Comparison of ENCODE assay signal across 1 cellular context in the genomic region with DNA sequence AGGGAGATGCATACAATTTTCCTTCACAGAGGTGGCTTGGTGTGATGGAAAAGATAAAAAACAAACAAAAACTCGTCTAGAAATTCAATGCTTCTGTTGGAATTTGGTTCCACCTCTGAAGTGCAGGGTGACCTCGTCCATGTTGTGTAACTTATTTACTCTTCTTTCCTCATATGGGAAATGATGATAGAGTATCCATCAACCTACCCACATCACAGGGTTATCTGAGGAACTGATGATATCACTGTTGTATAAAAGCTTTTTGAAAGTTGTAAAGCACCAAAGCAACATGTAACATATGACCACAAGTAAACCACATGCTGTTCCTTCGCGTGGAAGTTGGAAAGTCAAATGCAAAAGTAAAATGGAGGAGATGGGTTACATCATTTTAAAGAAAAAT.
A peak's percentile ranks its signal among the peaks of the same experiment; 100 is the strongest.
TF ChIP-seq lines count a peak whose summit lies in the region.

No MANE protein-coding gene starts in this region.

TF ChIP-seq in HepG2, 621 proteins besides CTCF, POLR2A, EP300 and RAD21 (continued from another document and continues in another):
- TF ChIP-seq SP140L (CRISPR knock-in tag; IDR thresholded peaks at IDR 0.05; ENCODE audit: borderline replicate concordance) (peak; percentile 70; the same call in 1 of the 2 replicates), NFYB (CRISPR knock-in tag; IDR thresholded peaks at IDR 0.05) (no peak), SETDB1 (CRISPR knock-in tag; IDR thresholded peaks at IDR 0.05; ENCODE audit: borderline replicate concordance) (no peak), ZNF468 (CRISPR knock-in tag; IDR thresholded peaks at IDR 0.05) (no peak), ZBTB26 (CRISPR knock-in tag; IDR thresholded peaks at IDR 0.05; ENCODE audit: borderline replicate concordance) (no peak), SOX13 (IDR thresholded peaks at IDR 0.05) (peak; percentile 58), SOX13 (CRISPR knock-in tag; conservative IDR thresholded peaks at IDR 0.05 in 1 of 2, IDR thresholded peaks at IDR 0.05 in 1 of 2) (peak in 1 of 2 experiments; percentile 90; a peak in 2 of 4 replicates), SMAD9 (CRISPR knock-in tag; IDR thresholded peaks at IDR 0.05) (no peak), GPN1 (CRISPR knock-in tag; IDR thresholded peaks at IDR 0.05; ENCODE audit: borderline replicate concordance) (no peak), ZNF556 (CRISPR knock-in tag; IDR thresholded peaks at IDR 0.05; ENCODE audit: borderline replicate concordance) (no peak; the same call in 1 of the 2 replicates), HNF1B (CRISPR knock-in tag; IDR thresholded peaks at IDR 0.05) (peak; percentile 39; the same call in 1 of the 2 replicates), ZEB1 (IDR thresholded peaks at IDR 0.05; ENCODE audit: insufficient replicate concordance, low read depth) (peak; percentile 54), ZBTB21 (CRISPR knock-in tag; IDR thresholded peaks at IDR 0.05) (peak; percentile 86), ZNF737 (CRISPR knock-in tag; IDR thresholded peaks at IDR 0.05; ENCODE audit: borderline replicate concordance) (no peak), ETV5 (CRISPR knock-in tag; IDR thresholded peaks at IDR 0.05; ENCODE audit: borderline replicate concordance) (peak; percentile 52; the same call in 1 of the 2 replicates), TMF1 (CRISPR knock-in tag; IDR thresholded peaks at IDR 0.05; ENCODE audit: low read depth) (no peak), SKI (IDR thresholded peaks at IDR 0.05; ENCODE audit: partially characterized antibody) (peak; percentile 60), TEAD2 (CRISPR knock-in tag; IDR thresholded peaks at IDR 0.05) (no peak), ZFYVE20 (CRISPR knock-in tag; IDR thresholded peaks at IDR 0.05; ENCODE audit: borderline replicate concordance, low read depth) (no peak), NR2F2 (IDR thresholded peaks at IDR 0.05; ENCODE audit: borderline replicate concordance, low read depth) (peak; percentile 74), ZNF224 (CRISPR knock-in tag; IDR thresholded peaks at IDR 0.05) (no peak), ZNF264 (CRISPR knock-in tag; IDR thresholded peaks at IDR 0.05) (0 out of 2 replicates have a peak, but pooled peaks have one; percentile 64), ZNF414 (CRISPR knock-in tag; IDR thresholded peaks at IDR 0.05) (no peak), ZNF124 (CRISPR knock-in tag; IDR thresholded peaks at IDR 0.05) (peak; percentile 79), FOXP1 (IDR thresholded peaks at IDR 0.05) (peak; percentile 38; the same call in 1 of the 2 replicates), FOXP1 (CRISPR knock-in tag; IDR thresholded peaks at IDR 0.05) (peak; percentile 83), FOXJ3 (CRISPR knock-in tag; IDR thresholded peaks at IDR 0.05; ENCODE audit: borderline replicate concordance) (peak; percentile 92; the same call in 1 of the 2 replicates), MYNN (CRISPR knock-in tag; IDR thresholded peaks at IDR 0.05; ENCODE audit: low read depth) (no peak)
- TF ChIP-seq, protein P1, sequence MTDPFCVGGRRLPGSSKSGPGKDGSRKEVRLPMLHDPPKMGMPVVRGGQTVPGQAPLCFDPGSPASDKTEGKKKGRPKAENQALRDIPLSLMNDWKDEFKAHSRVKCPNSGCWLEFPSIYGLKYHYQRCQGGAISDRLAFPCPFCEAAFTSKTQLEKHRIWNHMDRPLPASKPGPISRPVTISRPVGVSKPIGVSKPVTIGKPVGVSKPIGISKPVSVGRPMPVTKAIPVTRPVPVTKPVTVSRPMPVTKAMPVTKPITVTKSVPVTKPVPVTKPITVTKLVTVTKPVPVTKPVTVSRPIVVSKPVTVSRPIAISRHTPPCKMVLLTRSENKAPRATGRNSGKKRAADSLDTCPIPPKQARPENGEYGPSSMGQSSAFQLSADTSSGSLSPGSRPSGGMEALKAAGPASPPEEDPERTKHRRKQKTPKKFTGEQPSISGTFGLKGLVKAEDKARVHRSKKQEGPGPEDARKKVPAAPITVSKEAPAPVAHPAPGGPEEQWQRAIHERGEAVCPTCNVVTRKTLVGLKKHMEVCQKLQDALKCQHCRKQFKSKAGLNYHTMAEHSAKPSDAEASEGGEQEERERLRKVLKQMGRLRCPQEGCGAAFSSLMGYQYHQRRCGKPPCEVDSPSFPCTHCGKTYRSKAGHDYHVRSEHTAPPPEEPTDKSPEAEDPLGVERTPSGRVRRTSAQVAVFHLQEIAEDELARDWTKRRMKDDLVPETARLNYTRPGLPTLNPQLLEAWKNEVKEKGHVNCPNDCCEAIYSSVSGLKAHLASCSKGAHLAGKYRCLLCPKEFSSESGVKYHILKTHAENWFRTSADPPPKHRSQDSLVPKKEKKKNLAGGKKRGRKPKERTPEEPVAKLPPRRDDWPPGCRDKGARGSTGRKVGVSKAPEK (CRISPR knock-in tag; IDR thresholded peaks at IDR 0.05; ENCODE audit: borderline replicate concordance), result no peak
- TF ChIP-seq, protein P2, sequence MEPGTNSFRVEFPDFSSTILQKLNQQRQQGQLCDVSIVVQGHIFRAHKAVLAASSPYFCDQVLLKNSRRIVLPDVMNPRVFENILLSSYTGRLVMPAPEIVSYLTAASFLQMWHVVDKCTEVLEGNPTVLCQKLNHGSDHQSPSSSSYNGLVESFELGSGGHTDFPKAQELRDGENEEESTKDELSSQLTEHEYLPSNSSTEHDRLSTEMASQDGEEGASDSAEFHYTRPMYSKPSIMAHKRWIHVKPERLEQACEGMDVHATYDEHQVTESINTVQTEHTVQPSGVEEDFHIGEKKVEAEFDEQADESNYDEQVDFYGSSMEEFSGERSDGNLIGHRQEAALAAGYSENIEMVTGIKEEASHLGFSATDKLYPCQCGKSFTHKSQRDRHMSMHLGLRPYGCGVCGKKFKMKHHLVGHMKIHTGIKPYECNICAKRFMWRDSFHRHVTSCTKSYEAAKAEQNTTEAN (CRISPR knock-in tag; conservative IDR thresholded peaks at IDR 0.05), result no peak
- TF ChIP-seq, protein P3, sequence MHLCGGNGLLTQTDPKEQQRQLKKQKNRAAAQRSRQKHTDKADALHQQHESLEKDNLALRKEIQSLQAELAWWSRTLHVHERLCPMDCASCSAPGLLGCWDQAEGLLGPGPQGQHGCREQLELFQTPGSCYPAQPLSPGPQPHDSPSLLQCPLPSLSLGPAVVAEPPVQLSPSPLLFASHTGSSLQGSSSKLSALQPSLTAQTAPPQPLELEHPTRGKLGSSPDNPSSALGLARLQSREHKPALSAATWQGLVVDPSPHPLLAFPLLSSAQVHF (CRISPR knock-in tag; IDR thresholded peaks at IDR 0.05), result 0 out of 2 replicates have a peak, but pooled peaks have one; percentile 36
- TF ChIP-seq, protein P4, sequence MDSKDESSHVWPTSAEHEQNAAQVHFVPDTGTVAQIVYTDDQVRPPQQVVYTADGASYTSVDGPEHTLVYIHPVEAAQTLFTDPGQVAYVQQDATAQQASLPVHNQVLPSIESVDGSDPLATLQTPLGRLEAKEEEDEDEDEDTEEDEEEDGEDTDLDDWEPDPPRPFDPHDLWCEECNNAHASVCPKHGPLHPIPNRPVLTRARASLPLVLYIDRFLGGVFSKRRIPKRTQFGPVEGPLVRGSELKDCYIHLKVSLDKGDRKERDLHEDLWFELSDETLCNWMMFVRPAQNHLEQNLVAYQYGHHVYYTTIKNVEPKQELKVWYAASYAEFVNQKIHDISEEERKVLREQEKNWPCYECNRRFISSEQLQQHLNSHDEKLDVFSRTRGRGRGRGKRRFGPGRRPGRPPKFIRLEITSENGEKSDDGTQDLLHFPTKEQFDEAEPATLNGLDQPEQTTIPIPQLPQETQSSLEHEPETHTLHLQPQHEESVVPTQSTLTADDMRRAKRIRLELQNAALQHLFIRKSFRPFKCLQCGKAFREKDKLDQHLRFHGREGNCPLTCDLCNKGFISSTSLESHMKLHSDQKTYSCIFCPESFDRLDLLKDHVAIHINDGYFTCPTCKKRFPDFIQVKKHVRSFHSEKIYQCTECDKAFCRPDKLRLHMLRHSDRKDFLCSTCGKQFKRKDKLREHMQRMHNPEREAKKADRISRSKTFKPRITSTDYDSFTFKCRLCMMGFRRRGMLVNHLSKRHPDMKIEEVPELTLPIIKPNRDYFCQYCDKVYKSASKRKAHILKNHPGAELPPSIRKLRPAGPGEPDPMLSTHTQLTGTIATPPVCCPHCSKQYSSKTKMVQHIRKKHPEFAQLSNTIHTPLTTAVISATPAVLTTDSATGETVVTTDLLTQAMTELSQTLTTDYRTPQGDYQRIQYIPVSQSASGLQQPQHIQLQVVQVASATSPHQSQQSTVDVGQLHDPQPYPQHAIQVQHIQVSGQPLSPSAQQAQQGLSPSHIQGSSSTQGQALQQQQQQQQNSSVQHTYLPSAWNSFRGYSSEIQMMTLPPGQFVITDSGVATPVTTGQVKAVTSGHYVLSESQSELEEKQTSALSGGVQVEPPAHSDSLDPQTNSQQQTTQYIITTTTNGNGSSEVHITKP (CRISPR knock-in tag; IDR thresholded peaks at IDR 0.05; ENCODE audit: low read depth), result peak; percentile 97
- TF ChIP-seq, protein P5, sequence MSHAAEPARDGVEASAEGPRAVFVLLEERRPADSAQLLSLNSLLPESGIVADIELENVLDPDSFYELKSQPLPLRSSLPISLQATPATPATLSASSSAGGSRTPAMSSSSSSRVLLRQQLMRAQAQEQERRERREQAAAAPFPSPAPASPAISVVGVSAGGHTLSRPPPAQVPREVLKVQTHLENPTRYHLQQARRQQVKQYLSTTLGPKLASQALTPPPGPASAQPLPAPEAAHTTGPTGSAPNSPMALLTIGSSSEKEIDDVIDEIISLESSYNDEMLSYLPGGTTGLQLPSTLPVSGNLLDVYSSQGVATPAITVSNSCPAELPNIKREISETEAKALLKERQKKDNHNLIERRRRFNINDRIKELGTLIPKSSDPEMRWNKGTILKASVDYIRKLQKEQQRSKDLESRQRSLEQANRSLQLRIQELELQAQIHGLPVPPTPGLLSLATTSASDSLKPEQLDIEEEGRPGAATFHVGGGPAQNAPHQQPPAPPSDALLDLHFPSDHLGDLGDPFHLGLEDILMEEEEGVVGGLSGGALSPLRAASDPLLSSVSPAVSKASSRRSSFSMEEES (CRISPR knock-in tag; IDR thresholded peaks at IDR 0.05), result peak; percentile 87; the same call in 1 of the 2 replicates
- TF ChIP-seq, protein P6, sequence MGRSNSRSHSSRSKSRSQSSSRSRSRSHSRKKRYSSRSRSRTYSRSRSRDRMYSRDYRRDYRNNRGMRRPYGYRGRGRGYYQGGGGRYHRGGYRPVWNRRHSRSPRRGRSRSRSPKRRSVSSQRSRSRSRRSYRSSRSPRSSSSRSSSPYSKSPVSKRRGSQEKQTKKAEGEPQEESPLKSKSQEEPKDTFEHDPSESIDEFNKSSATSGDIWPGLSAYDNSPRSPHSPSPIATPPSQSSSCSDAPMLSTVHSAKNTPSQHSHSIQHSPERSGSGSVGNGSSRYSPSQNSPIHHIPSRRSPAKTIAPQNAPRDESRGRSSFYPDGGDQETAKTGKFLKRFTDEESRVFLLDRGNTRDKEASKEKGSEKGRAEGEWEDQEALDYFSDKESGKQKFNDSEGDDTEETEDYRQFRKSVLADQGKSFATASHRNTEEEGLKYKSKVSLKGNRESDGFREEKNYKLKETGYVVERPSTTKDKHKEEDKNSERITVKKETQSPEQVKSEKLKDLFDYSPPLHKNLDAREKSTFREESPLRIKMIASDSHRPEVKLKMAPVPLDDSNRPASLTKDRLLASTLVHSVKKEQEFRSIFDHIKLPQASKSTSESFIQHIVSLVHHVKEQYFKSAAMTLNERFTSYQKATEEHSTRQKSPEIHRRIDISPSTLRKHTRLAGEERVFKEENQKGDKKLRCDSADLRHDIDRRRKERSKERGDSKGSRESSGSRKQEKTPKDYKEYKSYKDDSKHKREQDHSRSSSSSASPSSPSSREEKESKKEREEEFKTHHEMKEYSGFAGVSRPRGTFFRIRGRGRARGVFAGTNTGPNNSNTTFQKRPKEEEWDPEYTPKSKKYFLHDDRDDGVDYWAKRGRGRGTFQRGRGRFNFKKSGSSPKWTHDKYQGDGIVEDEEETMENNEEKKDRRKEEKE (IDR thresholded peaks at IDR 0.05), result no peak
- TF ChIP-seq, protein P7, sequence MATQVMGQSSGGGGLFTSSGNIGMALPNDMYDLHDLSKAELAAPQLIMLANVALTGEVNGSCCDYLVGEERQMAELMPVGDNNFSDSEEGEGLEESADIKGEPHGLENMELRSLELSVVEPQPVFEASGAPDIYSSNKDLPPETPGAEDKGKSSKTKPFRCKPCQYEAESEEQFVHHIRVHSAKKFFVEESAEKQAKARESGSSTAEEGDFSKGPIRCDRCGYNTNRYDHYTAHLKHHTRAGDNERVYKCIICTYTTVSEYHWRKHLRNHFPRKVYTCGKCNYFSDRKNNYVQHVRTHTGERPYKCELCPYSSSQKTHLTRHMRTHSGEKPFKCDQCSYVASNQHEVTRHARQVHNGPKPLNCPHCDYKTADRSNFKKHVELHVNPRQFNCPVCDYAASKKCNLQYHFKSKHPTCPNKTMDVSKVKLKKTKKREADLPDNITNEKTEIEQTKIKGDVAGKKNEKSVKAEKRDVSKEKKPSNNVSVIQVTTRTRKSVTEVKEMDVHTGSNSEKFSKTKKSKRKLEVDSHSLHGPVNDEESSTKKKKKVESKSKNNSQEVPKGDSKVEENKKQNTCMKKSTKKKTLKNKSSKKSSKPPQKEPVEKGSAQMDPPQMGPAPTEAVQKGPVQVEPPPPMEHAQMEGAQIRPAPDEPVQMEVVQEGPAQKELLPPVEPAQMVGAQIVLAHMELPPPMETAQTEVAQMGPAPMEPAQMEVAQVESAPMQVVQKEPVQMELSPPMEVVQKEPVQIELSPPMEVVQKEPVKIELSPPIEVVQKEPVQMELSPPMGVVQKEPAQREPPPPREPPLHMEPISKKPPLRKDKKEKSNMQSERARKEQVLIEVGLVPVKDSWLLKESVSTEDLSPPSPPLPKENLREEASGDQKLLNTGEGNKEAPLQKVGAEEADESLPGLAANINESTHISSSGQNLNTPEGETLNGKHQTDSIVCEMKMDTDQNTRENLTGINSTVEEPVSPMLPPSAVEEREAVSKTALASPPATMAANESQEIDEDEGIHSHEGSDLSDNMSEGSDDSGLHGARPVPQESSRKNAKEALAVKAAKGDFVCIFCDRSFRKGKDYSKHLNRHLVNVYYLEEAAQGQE (IDR thresholded peaks at IDR 0.05; ENCODE audit: borderline replicate concordance in 1 of 2, low read depth in 1 of 2, low read length in 2 of 2), result no peak
